Comparison of ENCODE assay signal across 26 cellular contexts in the genomic region with DNA sequence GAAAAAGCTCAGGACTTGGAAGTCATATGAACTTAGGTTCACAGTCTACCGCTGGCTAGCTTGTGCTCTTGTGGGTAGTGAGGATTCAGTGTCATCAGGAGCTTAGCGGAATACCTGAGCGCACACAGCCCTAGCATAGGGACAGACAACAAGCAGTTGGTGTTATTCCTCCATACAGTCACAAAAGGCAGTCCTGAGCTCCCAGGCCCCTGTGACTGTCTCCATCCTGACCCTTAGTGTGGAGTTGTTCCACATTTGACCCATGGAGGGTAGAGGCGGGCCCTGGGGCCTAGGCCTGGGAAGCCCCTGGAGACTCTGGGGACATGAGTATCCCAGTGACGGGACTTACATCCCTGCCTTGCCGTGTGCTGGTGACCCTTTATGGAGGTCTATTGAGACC.
DNase-seq lines count a peak whose midpoint lies in the region; ATAC-seq and TF ChIP-seq lines count a peak whose summit lies in the region.
"Had no signal": no experiment of that assay in that cellular context is flagged by ENCODE, and none has a peak within 500 bp of the region (broad histone marks: within the 10 kb centered on the region; RNA-seq: fewer than 3 reads in every experiment).

No MANE protein-coding gene starts in this region.

- H3K4me1 Mint-ChIP-seq in Caco-2 (ENCODE audit: low read depth, unreplicated experiment) = peaks cover 64% of the 10 kb centered on the region
- peaks cover 57% of the 10 kb centered on the region for H3K4me1 Mint-ChIP-seq in neural progenitor cell
- no peaks in the 10 kb centered on the region for H3K4me1 Mint-ChIP-seq in activated T-helper 1 cell treated with anti-CD3 and anti-CD28 coated beads, Interleukin-12 subunit alpha, Interleukin-12 subunit beta, Interleukin-2, Interleukin-4 antibody, amounts not matched to agents 30 ng/mL and 10 ng/mL and 1 ng/mL, durations not matched to agents 14 hours and 24 hours and 36 hours (ENCODE audit: low read depth)

- H4K20me1 ChIP-seq in neural progenitor cell (ENCODE audit: low read depth) (no peaks in the 10 kb centered on the region), osteoblast (ENCODE audit: insufficient read depth, low read length) (no peaks in the 10 kb centered on the region)

- H3K36me3 ChIP-seq in Caco-2 (ENCODE audit: control insufficient read depth, insufficient read depth, low read length) (no peaks in the 10 kb centered on the region), SJCRH30 (no peaks in the 10 kb centered on the region; the same call in 1 of the 2 replicates), iPS-18a (ENCODE audit: control insufficient read depth, low read depth, low read length) (no peaks in the 10 kb centered on the region), neural progenitor cell (no peaks in the 10 kb centered on the region), osteoblast (ENCODE audit: insufficient read depth, low read length) (no peaks in the 10 kb centered on the region)
- H3K36me3 ChIP-seq: BE2C, breast epithelium, HAP-1, pancreas, thyroid gland had no signal

- ATAC-seq in HG02571 (IDR thresholded peaks at IDR 0.05; ENCODE audit: unreplicated experiment) = no peak
- ATAC-seq: activated naive CD4-positive, alpha-beta T cell treated with anti-CD3 and anti-CD28 coated beads, Interleukin-2, amount 50 U/mL, for 72 hours; mucosa of descending colon; natural killer cell treated with Interleukin-12 subunit alpha and Interleukin-12 subunit beta and Interleukin-15 and Interleukin-18, amount 100 ng/mL, for 72 hours had no signal

- H3K9ac ChIP-seq in iPS-18a (ENCODE audit: low read length) (no peak overlapping the region), neural progenitor cell (no peak overlapping the region)

- peaks cover 37% of the 10 kb centered on the region for H3F3A ChIP-seq in neural progenitor cell (ENCODE audit: low read depth)

- no peaks in the 10 kb centered on the region for H3K27me3 ChIP-seq in Caco-2 (replicated peaks; ENCODE audit: control insufficient read depth, insufficient read depth, low read length)
- no peaks in the 10 kb centered on the region for H3K27me3 ChIP-seq in SJCRH30
- H3K27me3 ChIP-seq in iPS-18a (ENCODE audit: control insufficient read depth, insufficient read depth, low read length) = no peaks in the 10 kb centered on the region
- H3K27me3 ChIP-seq in neural progenitor cell = no peaks in the 10 kb centered on the region
- H3K27me3 ChIP-seq in osteoblast (ENCODE audit: insufficient read depth, low read length) = no peaks in the 10 kb centered on the region
- H3K27me3 ChIP-seq: BE2C, breast epithelium, pancreas, thyroid gland had no signal

- H3K9me3 ChIP-seq in Caco-2 = no peaks in the 10 kb centered on the region
- no peaks in the 10 kb centered on the region for H3K9me3 ChIP-seq in SJCRH30 (replicated peaks)
- no peaks in the 10 kb centered on the region for H3K9me3 ChIP-seq in iPS-18a (ENCODE audit: control insufficient read depth, low read depth, low read length)
- no peaks in the 10 kb centered on the region for H3K9me3 ChIP-seq in neural progenitor cell (ENCODE audit: low read depth)
- no peaks in the 10 kb centered on the region for H3K9me3 ChIP-seq in osteoblast (ENCODE audit: low read depth, low read length)
- H3K9me3 ChIP-seq: BE2C, breast epithelium, HAP-1, mucosa of descending colon, pancreas, thyroid gland had no signal

- H3K36me3 Mint-ChIP-seq in Caco-2 (ENCODE audit: insufficient read depth, unreplicated experiment) (peaks cover 29% of the 10 kb centered on the region), neural progenitor cell (no peaks in the 10 kb centered on the region)
- H3K36me3 Mint-ChIP-seq in activated T-helper 1 cell treated with anti-CD3 and anti-CD28 coated beads, Interleukin-12 subunit alpha, Interleukin-12 subunit beta, Interleukin-2, Interleukin-4 antibody, amounts not matched to agents 30 ng/mL and 10 ng/mL and 1 ng/mL, durations not matched to agents 14 hours and 24 hours and 36 hours (ENCODE audit: low read depth) = no peaks in the 10 kb centered on the region
- H3K36me3 Mint-ChIP-seq: activated naive CD4-positive, alpha-beta T cell treated with anti-CD3 and anti-CD28 coated beads, Interleukin-2, amount 50 U/mL, for 72 hours; natural killer cell treated with Interleukin-12 subunit alpha and Interleukin-12 subunit beta and Interleukin-15 and Interleukin-18, amount 100 ng/mL, for 72 hours had no signal

- intact Hi-C loops in Caco-2 (cut with micrococcal nuclease; ENCODE audit: unreplicated experiment) = loop anchor here (2.0 to 5.0 kb wide), 2 partner anchors 31 to 131 kb away; partner anchors contain the start of gene PLXNA1
- intact Hi-C loops in activated T-helper 1 cell treated with anti-CD3 and anti-CD28 coated beads, Interleukin-12 subunit alpha, Interleukin-12 subunit beta, Interleukin-2, Interleukin-4 antibody, amounts not matched to agents 30 ng/mL and 10 ng/mL and 1 ng/mL, durations not matched to agents 14 hours and 24 hours and 36 hours (cut with micrococcal nuclease) = no loop called here

- no peaks in the 10 kb centered on the region for H3K27me3 Mint-ChIP-seq in Caco-2 (ENCODE audit: insufficient read depth, unreplicated experiment)
- H3K27me3 Mint-ChIP-seq in neural progenitor cell (ENCODE audit: insufficient read depth, low read depth) = peaks cover 3% of the 10 kb centered on the region
- H3K27me3 Mint-ChIP-seq in activated T-helper 1 cell treated with anti-CD3 and anti-CD28 coated beads, Interleukin-12 subunit alpha, Interleukin-12 subunit beta, Interleukin-2, Interleukin-4 antibody, amounts not matched to agents 30 ng/mL and 10 ng/mL and 1 ng/mL, durations not matched to agents 14 hours and 24 hours and 36 hours (ENCODE audit: insufficient read depth) = no peaks in the 10 kb centered on the region
- H3K27me3 Mint-ChIP-seq: natural killer cell treated with Interleukin-12 subunit alpha and Interleukin-12 subunit beta and Interleukin-15 and Interleukin-18, amount 100 ng/mL, for 72 hours had no signal

- no peak overlapping the region for H3K4me3 Mint-ChIP-seq in Caco-2 (ENCODE audit: unreplicated experiment)
- no peak overlapping the region for H3K4me3 Mint-ChIP-seq in neural progenitor cell
- no peak overlapping the region for H3K4me3 Mint-ChIP-seq in activated T-helper 1 cell treated with anti-CD3 and anti-CD28 coated beads, Interleukin-12 subunit alpha, Interleukin-12 subunit beta, Interleukin-2, Interleukin-4 antibody, amounts not matched to agents 30 ng/mL and 10 ng/mL and 1 ng/mL, durations not matched to agents 14 hours and 24 hours and 36 hours
- H3K4me3 Mint-ChIP-seq: natural killer cell treated with Interleukin-12 subunit alpha and Interleukin-12 subunit beta and Interleukin-15 and Interleukin-18, amount 100 ng/mL, for 72 hours; T-helper 2 cell treated with Interferon-gamma antibody and Interleukin-4, amounts not matched to agents 5 μg/mL and 100 μg/mL, for 36 hours had no signal

- POLR2A ChIA-PET in Caco-2 (lab: Charles Lee) = interaction anchor here (1.1 to 1.2 kb wide), 2 partner anchors 16 to 98 kb away, joined by 3 to 4 read pairs; no protein-coding TSS in a partner anchor

- CTCF ChIA-PET in Caco-2 (lab: Charles Lee) = interaction anchor here (0.9 to 2.0 kb wide), 6 partner anchors 16 to 131 kb away, joined by 3 to 14 read pairs (median 6); partner anchors contain the start of gene PLXNA1

- no peak overlapping the region for H3K4me3 ChIP-seq in Caco-2 (ENCODE audit: low read depth, low read length)
- no peak overlapping the region for H3K4me3 ChIP-seq in SJCRH30
- H3K4me3 ChIP-seq in iPS-18a (ENCODE audit: low read length) = no peak overlapping the region
- H3K4me3 ChIP-seq in neural progenitor cell = no peak overlapping the region
- no peak overlapping the region for H3K4me3 ChIP-seq in osteoblast (ENCODE audit: insufficient read depth, low read length)
- H3K4me3 ChIP-seq: breast epithelium, HAP-1, mucosa of descending colon, pancreas, thyroid gland had no signal

- H2AFZ ChIP-seq in neural progenitor cell (replicated peaks) (no peak overlapping the region), osteoblast (ENCODE audit: low read length) (no peak overlapping the region)

- BruUV-seq in Caco-2 (replicated peaks; lab: Mats Ljungman, UMichigan) = TSS peak; percentile 75

- TF ChIP-seq CTCF in Caco-2 (IDR thresholded peaks at IDR 0.05; ENCODE audit: insufficient read depth in 1 of 2, low read depth in 1 of 2, low read length in 1 of 2, severe bottlenecking in 1 of 2, unreplicated experiment in 1 of 2) (no peak), neural progenitor cell (IDR thresholded peaks at IDR 0.05) (no peak), osteoblast (IDR thresholded peaks at IDR 0.05; ENCODE audit: extremely low read depth, low read depth, low read length) (no peak)

- H3K79me2 ChIP-seq in neural progenitor cell (ENCODE audit: low read depth) = no peaks in the 10 kb centered on the region
- H3K79me2 ChIP-seq in osteoblast (ENCODE audit: insufficient read depth, low read length) = no peaks in the 10 kb centered on the region

- H3K27ac Mint-ChIP-seq in Caco-2 (ENCODE audit: unreplicated experiment) (peak overlapping the region; percentile 79), neural progenitor cell (no peak overlapping the region)
- no peak overlapping the region for H3K27ac Mint-ChIP-seq in activated T-helper 1 cell treated with anti-CD3 and anti-CD28 coated beads, Interleukin-12 subunit alpha, Interleukin-12 subunit beta, Interleukin-2, Interleukin-4 antibody, amounts not matched to agents 30 ng/mL and 10 ng/mL and 1 ng/mL, durations not matched to agents 14 hours and 24 hours and 36 hours
- H3K27ac Mint-ChIP-seq: activated naive CD4-positive, alpha-beta T cell treated with anti-CD3 and anti-CD28 coated beads, Interleukin-2, amount 50 U/mL, for 72 hours; natural killer cell treated with Interleukin-12 subunit alpha and Interleukin-12 subunit beta and Interleukin-15 and Interleukin-18, amount 100 ng/mL, for 72 hours; T-helper 2 cell treated with Interferon-gamma antibody and Interleukin-4, amounts not matched to agents 5 μg/mL and 100 μg/mL, for 36 hours had no signal

- H3K4me1 ChIP-seq in Caco-2 = peaks cover 77% of the 10 kb centered on the region
- H3K4me1 ChIP-seq in SJCRH30 = peaks cover 18% of the 10 kb centered on the region
- H3K4me1 ChIP-seq in iPS-18a (ENCODE audit: control insufficient read depth, low read depth, low read length) = peaks cover 33% of the 10 kb centered on the region
- peaks cover 50% of the 10 kb centered on the region for H3K4me1 ChIP-seq in neural progenitor cell
- peaks cover 10% of the 10 kb centered on the region for H3K4me1 ChIP-seq in osteoblast (ENCODE audit: insufficient read depth, low read length)
- H3K4me1 ChIP-seq: BE2C, breast epithelium, pancreas had no signal

- H3K4me2 ChIP-seq in neural progenitor cell (peak overlapping the region; percentile 64), osteoblast (ENCODE audit: insufficient read depth, low read length) (no peak overlapping the region)

- H3K9me3 Mint-ChIP-seq in Caco-2 (ENCODE audit: unreplicated experiment) (no peaks in the 10 kb centered on the region), neural progenitor cell (no peaks in the 10 kb centered on the region)
- H3K9me3 Mint-ChIP-seq in activated T-helper 1 cell treated with anti-CD3 and anti-CD28 coated beads, Interleukin-12 subunit alpha, Interleukin-12 subunit beta, Interleukin-2, Interleukin-4 antibody, amounts not matched to agents 30 ng/mL and 10 ng/mL and 1 ng/mL, durations not matched to agents 14 hours and 24 hours and 36 hours = no peaks in the 10 kb centered on the region
- H3K9me3 Mint-ChIP-seq: activated naive CD4-positive, alpha-beta T cell treated with anti-CD3 and anti-CD28 coated beads, Interleukin-2, amount 50 U/mL, for 72 hours; natural killer cell treated with Interleukin-12 subunit alpha and Interleukin-12 subunit beta and Interleukin-15 and Interleukin-18, amount 100 ng/mL, for 72 hours; T-helper 2 cell treated with Interferon-gamma antibody and Interleukin-4, amounts not matched to agents 5 μg/mL and 100 μg/mL, for 36 hours had no signal

- DNase-seq in Caco-2 = no peak
- no peak for DNase-seq in SJCRH30
- DNase-seq in neural progenitor cell (ENCODE audit: low spot score) = peak; percentile 5
- DNase-seq in putamen (ENCODE audit: low spot score) = no peak
- no peak for DNase-seq in activated T-helper 1 cell treated with anti-CD3 and anti-CD28 coated beads, Interleukin-12 subunit alpha, Interleukin-12 subunit beta, Interleukin-2, Interleukin-4 antibody, amounts not matched to agents 30 ng/mL and 10 ng/mL and 1 ng/mL, durations not matched to agents 14 hours and 24 hours and 36 hours (ENCODE audit: low spot score)
- DNase-seq in osteoblast (ENCODE audit: insufficient read length, low spot score, missing footprints) = no peak
- DNase-seq: activated CD4-positive, alpha-beta T cell treated with anti-CD3 and anti-CD28 coated beads for 4 hours; activated effector memory CD4-positive, alpha-beta T cell treated with Interleukin-2 at 50 U/mL for 16 hours; BE2C; effector memory CD4-positive, alpha-beta T cell; Kasumi-1; mucosa of descending colon; NCI-H1417 treated with DMSO at 0.1 percent for 48 hours; NCI-H2029 treated with DMSO at 0.1 percent for 48 hours; NCI-H69; SHP77 treated with DMSO at 0.1 percent for 48 hours; stimulated activated CD8-positive, alpha-beta memory T cell treated with anti-CD3 and anti-CD28 coated beads, Interleukin-4, amount 100 ng/mL, for 48 hours had no signal

- H3K27ac ChIP-seq in SJCRH30 (peak overlapping the region; percentile 11; the same call in 1 of the 2 replicates), iPS-18a (ENCODE audit: low read length) (peak overlapping the region; percentile 62), neural progenitor cell (peak overlapping the region; percentile 97), osteoblast (ENCODE audit: low read depth, low read length) (no peak overlapping the region)
- H3K27ac ChIP-seq: pancreas, thyroid gland had no signal
